In genomic region chr20:18678599-18678998, GRCh38 we compare ENCODE assay signal across 26 cellular contexts.
DNase-seq lines count a peak whose midpoint lies in the region; ATAC-seq, FAIRE-seq and TF ChIP-seq lines count a peak whose summit lies in the region.
"Had no signal": no experiment of that assay in that cellular context is flagged by ENCODE, and none has a peak within 500 bp of the region (broad histone marks: within the 10 kb centered on the region; RNA-seq: fewer than 3 reads in every experiment).

No MANE protein-coding gene starts in this region.

- H3K18ac ChIP-seq in H9 (ENCODE audit: insufficient read length, low read depth, low read length) (peak overlapping the region; percentile 72), H1 (ENCODE audit: extremely low read depth, low read length) (no peak overlapping the region)

- H2AFZ ChIP-seq in H9 (ENCODE audit: low read length) (no peak overlapping the region), OCI-LY1 (ENCODE audit: low read length) (no peak overlapping the region), H1 (ENCODE audit: low read length) (no peak overlapping the region)

- WGBS in H9 (ENCODE audit: extremely low coverage, insufficient read length, low lambda C conversion rate) = no CpG with 5 or more reads among the region's 5 CpGs
- 62% methylated on average over 5 of the region's 5 CpGs; no CpG with 5 or more reads in 1 of the 2 experiments for WGBS in H1 (ENCODE audit: extremely low coverage in 1 of 2, insufficient coverage in 1 of 2, insufficient read length in 1 of 2, insufficient replicate concordance in 2 of 2, low coverage in 1 of 2, low lambda C conversion rate in 2 of 2, missing lambda C conversion rate in 1 of 2), 2 experiments

- H4K8ac ChIP-seq in H9 (replicated peaks; ENCODE audit: insufficient read length, low read depth, low read length) (no peak overlapping the region), H1 (ENCODE audit: extremely low read depth, insufficient read depth, low read length) (no peak overlapping the region)

- H3K56ac ChIP-seq in H9 (ENCODE audit: insufficient read length, low read depth, low read length) (no peak overlapping the region), H1 (replicated peaks; ENCODE audit: insufficient read length, low read depth, low read length) (no peak overlapping the region)

- no peaks in the 10 kb centered on the region; the same call in 1 of the 2 replicates for H3K27me3 Mint-ChIP-seq in H9 (ENCODE audit: low read depth)
- no peaks in the 10 kb centered on the region for H3K27me3 Mint-ChIP-seq in stimulated activated memory B cell treated with anti-CD40 and anti-IgM and Interleukin-4, amounts not matched to agents 10 μg/mL and 1 μg/mL and 100 μg/mL, for 72 hours
- H3K27me3 Mint-ChIP-seq: activated CD8-positive, alpha-beta T cell treated with anti-CD3 and anti-CD28 coated beads for 36 hours; activated naive CD4-positive, alpha-beta T cell treated with anti-CD3 and anti-CD28 coated beads, Interleukin-2, amount 10 ng/mL, durations not matched to agents 7 days and 5 days; effector memory CD8-positive, alpha-beta T cell; progenitor cell of endocrine pancreas; stimulated activated naive CD8-positive, alpha-beta T cell treated with anti-CD3 and anti-CD28 coated beads, Interleukin-15, Interleukin-2, amounts not matched to agents 100 ng/mL and 50 ng/mL, for 24 hours had no signal

- H3K23ac ChIP-seq in H9 (ENCODE audit: insufficient read length, low read depth, low read length) (no peak overlapping the region), H1 (ENCODE audit: insufficient read length) (no peak overlapping the region)

- ATAC-seq in stimulated activated memory B cell treated with anti-CD40 and anti-IgM and Interleukin-4, amounts not matched to agents 10 μg/mL and 1 μg/mL and 100 μg/mL, for 72 hours = peak; percentile 69
- ATAC-seq in GM19351 (IDR thresholded peaks at IDR 0.05; ENCODE audit: unreplicated experiment) = no peak
- ATAC-seq: activated CD8-positive, alpha-beta T cell treated with anti-CD3 and anti-CD28 coated beads for 36 hours; activated T-cell treated with anti-CD3 and anti-CD28 coated beads, Interleukin-2, amount 50 U/mL, for 4 hours; effector memory CD8-positive, alpha-beta T cell; gastroesophageal sphincter; Panc1 had no signal

- H3K9ac ChIP-seq in H9 (ENCODE audit: extremely low read depth, insufficient read length, low read length) = no peak overlapping the region
- H3K9ac ChIP-seq in OCI-LY1 (ENCODE audit: low read length) = no peak overlapping the region
- H3K9ac ChIP-seq in H1 (replicated peaks in 1 of 4; ENCODE audit: extremely low read depth in 1 of 4, low read depth in 3 of 4, low read length in 3 of 4) = no peak overlapping the region

- H2BK12ac ChIP-seq in H9 (ENCODE audit: insufficient read length, low read depth, low read length) (no peak overlapping the region), H1 (ENCODE audit: low read depth, low read length) (no peak overlapping the region)

- no peak for TF ChIP-seq RAD21 in H1 (IDR thresholded peaks at IDR 0.05 in 1 of 2, conservative IDR thresholded peaks at IDR 0.05 in 1 of 2; ENCODE audit: low read depth in 2 of 2, low read length in 2 of 2)

- H3K27ac ChIP-seq in H9 (ENCODE audit: insufficient read length, low read depth, low read length) (no peak overlapping the region), OCI-LY1 (ENCODE audit: low read depth, low read length, poor library complexity, severe bottlenecking) (peak overlapping the region; percentile 35), H1 (ENCODE audit: low read depth, low read length) (no peak overlapping the region)
- H3K27ac ChIP-seq: esophagus muscularis mucosa, gastroesophageal sphincter, HL-60, SJCRH30, transverse colon had no signal

- TF ChIP-seq CTCF in H9 (conservative IDR thresholded peaks at IDR 0.05) (no peak), OCI-LY1 (IDR thresholded peaks at IDR 0.05; ENCODE audit: low read length) (no peak), H1 (IDR thresholded peaks at IDR 0.05; ENCODE audit: control extremely low read depth in 1 of 3, insufficient read depth in 1 of 3, low read depth in 1 of 3, low read length in 3 of 3) (no peak)

- H3K14ac ChIP-seq in H9 (ENCODE audit: insufficient read depth, low read length) = peak overlapping the region; percentile 62; the same call in 1 of the 2 replicates
- H3K14ac ChIP-seq in H1 (ENCODE audit: insufficient read length) = no peak overlapping the region

- H2BK5ac ChIP-seq in H9 (ENCODE audit: insufficient read length, low read length) = no peak overlapping the region
- H2BK5ac ChIP-seq in H1 (ENCODE audit: low read depth, low read length) = no peak overlapping the region

- H3T11ph ChIP-seq in H9 (ENCODE audit: low read length) = no peak overlapping the region

- H3K27me3 ChIP-seq in H9 (ENCODE audit: insufficient read depth, low read length) (no peaks in the 10 kb centered on the region), OCI-LY1 (ENCODE audit: insufficient read depth, low read length) (no peaks in the 10 kb centered on the region), H1 (replicated peaks in 1 of 4; ENCODE audit: control insufficient read depth in 3 of 4, extremely low read depth in 1 of 4, insufficient read depth in 3 of 4, low read length in 3 of 4) (no peaks in the 10 kb centered on the region)
- H3K27me3 ChIP-seq: esophagus muscularis mucosa, gastroesophageal sphincter, MG63, SJCRH30, transverse colon had no signal

- H3K79me1 ChIP-seq in H9 (ENCODE audit: insufficient read depth, low read depth, low read length, poor library complexity, severe bottlenecking) (no peaks in the 10 kb centered on the region), H1 (ENCODE audit: low read depth, low read length) (no peaks in the 10 kb centered on the region; the same call in 1 of the 2 replicates)

- H3K27ac Mint-ChIP-seq in H9 = peak overlapping the region in 2 of 3 experiments; percentile 75 to 94; a peak in 4 of 7 replicates
- H3K27ac Mint-ChIP-seq in stimulated activated memory B cell treated with anti-CD40 and anti-IgM and Interleukin-4, amounts not matched to agents 10 μg/mL and 1 μg/mL and 100 μg/mL, for 72 hours = peak overlapping the region; percentile 77
- H3K27ac Mint-ChIP-seq: activated CD8-positive, alpha-beta T cell treated with anti-CD3 and anti-CD28 coated beads for 36 hours; activated naive CD4-positive, alpha-beta T cell treated with anti-CD3 and anti-CD28 coated beads, Interleukin-2, amount 10 ng/mL, durations not matched to agents 7 days and 5 days; progenitor cell of endocrine pancreas; T-helper 1 cell treated with Interleukin-12 subunit alpha and Interleukin-12 subunit beta and Interleukin-4 antibody, amounts not matched to agents 30 μg/mL and 1 μg/mL, for 36 hours had no signal

- H3K4me1 ChIP-seq in H9 (ENCODE audit: insufficient read depth, low read length) (peaks cover 9% of the 10 kb centered on the region), OCI-LY1 (ENCODE audit: insufficient read depth, low read length, severe bottlenecking) (peaks cover 16% of the 10 kb centered on the region), H1 (replicated peaks in 1 of 4; ENCODE audit: control insufficient read depth in 3 of 4, insufficient read depth in 4 of 4, low read length in 3 of 4) (peaks cover 4 to 10% (median 8%) of the 10 kb centered on the region in 4 experiments; a peak in 6 of 7 replicates)
- H3K4me1 ChIP-seq: esophagus muscularis mucosa, gastroesophageal sphincter, SJCRH30, transverse colon had no signal

- H3K4me3 Mint-ChIP-seq in H9 = no peak overlapping the region
- no peak overlapping the region for H3K4me3 Mint-ChIP-seq in stimulated activated memory B cell treated with anti-CD40 and anti-IgM and Interleukin-4, amounts not matched to agents 10 μg/mL and 1 μg/mL and 100 μg/mL, for 72 hours
- H3K4me3 Mint-ChIP-seq: activated CD8-positive, alpha-beta T cell treated with anti-CD3 and anti-CD28 coated beads for 36 hours; activated naive CD4-positive, alpha-beta T cell treated with anti-CD3 and anti-CD28 coated beads, Interleukin-2, amount 10 ng/mL, durations not matched to agents 7 days and 5 days; activated T-cell treated with anti-CD3 and anti-CD28 coated beads, Interleukin-2, amount 50 U/mL, for 4 hours; effector memory CD8-positive, alpha-beta T cell; stimulated activated naive CD8-positive, alpha-beta T cell treated with anti-CD3 and anti-CD28 coated beads, Interleukin-15, Interleukin-2, amounts not matched to agents 100 ng/mL and 50 ng/mL, for 24 hours; T-helper 1 cell treated with Interleukin-12 subunit alpha and Interleukin-12 subunit beta and Interleukin-4 antibody, amounts not matched to agents 30 μg/mL and 1 μg/mL, for 36 hours had no signal

- no peak overlapping the region for H4K5ac ChIP-seq in H9 (ENCODE audit: insufficient read length, low read depth, low read length)
- H4K5ac ChIP-seq in H1 (ENCODE audit: insufficient read length, low read depth, low read length) = no peak overlapping the region

- H3K4ac ChIP-seq in H9 (ENCODE audit: low read depth, low read length) = no peak overlapping the region
- H3K4ac ChIP-seq in H1 (replicated peaks; ENCODE audit: insufficient read length, low read depth, low read length) = no peak overlapping the region

- H3F3A ChIP-seq in OCI-LY1 (ENCODE audit: insufficient read depth, low read length) = no peaks in the 10 kb centered on the region

- no peak overlapping the region for H2AK5ac ChIP-seq in H9 (ENCODE audit: insufficient read length, low read length)
- no peak overlapping the region for H2AK5ac ChIP-seq in H1 (ENCODE audit: low read depth, low read length)

- no peaks in the 10 kb centered on the region for H3K9me2 ChIP-seq in OCI-LY1 (ENCODE audit: low read depth, low read length)

- H2BK120ac ChIP-seq in H9 (ENCODE audit: low read depth, low read length, poor library complexity, severe bottlenecking) = no peak overlapping the region
- H2BK120ac ChIP-seq in H1 (replicated peaks; ENCODE audit: low read depth, low read length) = no peak overlapping the region

- CTCF ChIA-PET in H1 (lab: Charles Lee; ENCODE audit: partially characterized antibody) = interaction anchor here (0.8 to 1.3 kb wide), 2 partner anchors 10 to 66 kb away, joined by 3 to 4 read pairs; no protein-coding TSS in a partner anchor

- H3K36me3 ChIP-seq in OCI-LY1 (ENCODE audit: insufficient read depth, low read length) = no peaks in the 10 kb centered on the region
- H3K36me3 ChIP-seq in H1 (ENCODE audit: control insufficient read depth in 2 of 4, insufficient read depth in 4 of 4, low read length in 3 of 4) = no peaks in the 10 kb centered on the region
- H3K36me3 ChIP-seq: esophagus muscularis mucosa, gastroesophageal sphincter, MG63, SJCRH30, transverse colon had no signal

- H4K20me1 ChIP-seq in H9 (ENCODE audit: control insufficient read depth, insufficient read depth, insufficient read length) (no peaks in the 10 kb centered on the region), OCI-LY1 (ENCODE audit: insufficient read depth, low read length) (no peaks in the 10 kb centered on the region), H1 (replicated peaks in 1 of 2; ENCODE audit: control insufficient read depth in 1 of 2, insufficient read depth in 2 of 2, low read length in 2 of 2) (peaks cover 0 to 2% of the 10 kb centered on the region in 2 experiments)

- DNase-seq in H9 (no peak), H1 (ENCODE audit: low read depth in 1 of 2, low spot score in 2 of 2) (no peak), cerebellum (ENCODE audit: low spot score) (no peak), SKM-1 (lab: John Stamatoyannopoulos, UW; ENCODE audit: unreplicated experiment) (no peak)
- DNase-seq: activated CD4-positive, CD25-positive, alpha-beta regulatory T cell; activated CD8-positive, alpha-beta T cell treated with anti-CD3 and anti-CD28 coated beads for 36 hours; activated naive CD4-positive, alpha-beta T cell treated with anti-CD3 and anti-CD28 coated beads, Interleukin-2, amount 10 ng/mL, durations not matched to agents 7 days and 5 days; activated T-cell treated with anti-CD3 and anti-CD28 coated beads, Interleukin-2, amount 50 U/mL, for 4 hours; aorta; effector memory CD8-positive, alpha-beta T cell; kidney glomerular epithelial cell; MG63; NCI-H1694; SJCRH30; stimulated activated CD4-positive, alpha-beta T cell treated with anti-CD3 and anti-CD28 coated beads, Interleukin-2, amount 100 ng/mL, for 24 hours; transverse colon had no signal

- peaks cover 25 to 27% of the 10 kb centered on the region in 2 experiments for H3K4me1 Mint-ChIP-seq in H9
- peaks cover 49% of the 10 kb centered on the region for H3K4me1 Mint-ChIP-seq in stimulated activated memory B cell treated with anti-CD40 and anti-IgM and Interleukin-4, amounts not matched to agents 10 μg/mL and 1 μg/mL and 100 μg/mL, for 72 hours

- H2BK20ac ChIP-seq in H9 (ENCODE audit: low read depth, low read length, poor library complexity, severe bottlenecking) (peak overlapping the region; percentile 50), H1 (ENCODE audit: low read length) (no peak overlapping the region)

- no peak for FAIRE-seq in H1 (lab: Jason Lieb, UNC)

- H3K4me3 ChIP-seq in OCI-LY1 (ENCODE audit: low read depth, low read length, poor library complexity, severe bottlenecking) (no peak overlapping the region), H1 (ENCODE audit: extremely low read depth in 1 of 4, insufficient read depth in 2 of 4, low read depth in 3 of 4, low read length in 4 of 4) (no peak overlapping the region)
- H3K4me3 ChIP-seq: esophagus muscularis mucosa, gastroesophageal sphincter, MG63, SJCRH30, transverse colon had no signal

- H3K23me2 ChIP-seq in H9 (ENCODE audit: insufficient read length, low read depth, low read length, poor library complexity, severe bottlenecking) (no peaks in the 10 kb centered on the region), H1 (ENCODE audit: low read depth, low read length) (no peaks in the 10 kb centered on the region)

- H2BK15ac ChIP-seq in H9 (ENCODE audit: low read depth, low read length) (no peak overlapping the region), H1 (ENCODE audit: low read length) (no peak overlapping the region)

- H3K9me3 Mint-ChIP-seq in H9 = no peaks in the 10 kb centered on the region
- H3K9me3 Mint-ChIP-seq in stimulated activated memory B cell treated with anti-CD40 and anti-IgM and Interleukin-4, amounts not matched to agents 10 μg/mL and 1 μg/mL and 100 μg/mL, for 72 hours = no peaks in the 10 kb centered on the region
- H3K9me3 Mint-ChIP-seq: activated CD8-positive, alpha-beta T cell treated with anti-CD3 and anti-CD28 coated beads for 36 hours; activated naive CD4-positive, alpha-beta T cell treated with anti-CD3 and anti-CD28 coated beads, Interleukin-2, amount 10 ng/mL, durations not matched to agents 7 days and 5 days; activated T-cell treated with anti-CD3 and anti-CD28 coated beads, Interleukin-2, amount 50 U/mL, for 4 hours; effector memory CD8-positive, alpha-beta T cell; stimulated activated naive CD8-positive, alpha-beta T cell treated with anti-CD3 and anti-CD28 coated beads, Interleukin-15, Interleukin-2, amounts not matched to agents 100 ng/mL and 50 ng/mL, for 24 hours; T-helper 1 cell treated with Interleukin-12 subunit alpha and Interleukin-12 subunit beta and Interleukin-4 antibody, amounts not matched to agents 30 μg/mL and 1 μg/mL, for 36 hours had no signal

- TF ChIP-seq EP300 in H1 (IDR thresholded peaks at IDR 0.05; ENCODE audit: borderline replicate concordance in 1 of 2, low read depth in 2 of 2, low read length in 2 of 2) = no peak

- H4K91ac ChIP-seq in H9 (ENCODE audit: insufficient read length, low read depth, low read length) (no peak overlapping the region), H1 (replicated peaks; ENCODE audit: insufficient read length, low read length) (no peak overlapping the region)

- POLR2A ChIA-PET in H1 (lab: Charles Lee; ENCODE audit: partially characterized antibody) = interaction anchor here (1.0 kb wide), 1 partner anchor 15 kb away, joined by 3 read pairs; no protein-coding TSS in a partner anchor

- no peaks in the 10 kb centered on the region for H3K79me2 ChIP-seq in H9 (ENCODE audit: insufficient read depth, low read length)
- no peaks in the 10 kb centered on the region for H3K79me2 ChIP-seq in OCI-LY1 (ENCODE audit: insufficient read depth, low read length)
- 0 out of 4 replicates have a peak, but pooled peaks cover 0 to 3% of the 10 kb centered on the region in 2 experiments for H3K79me2 ChIP-seq in H1 (ENCODE audit: control insufficient read depth in 1 of 2, insufficient read depth in 2 of 2, low read length in 2 of 2)

- H3K9me3 ChIP-seq in H9 (ENCODE audit: control insufficient read depth, low read depth, low read length) (no peaks in the 10 kb centered on the region), OCI-LY1 (ENCODE audit: low read length) (no peaks in the 10 kb centered on the region), H1 (ENCODE audit: insufficient read depth in 2 of 2, low read depth in 1 of 2, low read length in 1 of 2) (no peaks in the 10 kb centered on the region)
- H3K9me3 ChIP-seq: esophagus muscularis mucosa, gastroesophageal sphincter, MG63, SJCRH30, transverse colon had no signal

- H3K4me2 ChIP-seq in H9 (ENCODE audit: insufficient read depth, insufficient read length, low read length) (no peak overlapping the region), OCI-LY1 (ENCODE audit: low read length) (peak overlapping the region; percentile 2; the same call in 1 of the 2 replicates), H1 (ENCODE audit: insufficient read depth in 1 of 2, low read depth in 2 of 2, low read length in 2 of 2) (peak overlapping the region; percentile 5 to 44; a peak in 3 of 4 replicates)

- H3K36me3 Mint-ChIP-seq in H9 (ENCODE audit: insufficient read depth in 1 of 3, low read depth in 3 of 3) = no peaks in the 10 kb centered on the region; a peak in 2 of 7 replicates
- peaks cover 18% of the 10 kb centered on the region for H3K36me3 Mint-ChIP-seq in stimulated activated memory B cell treated with anti-CD40 and anti-IgM and Interleukin-4, amounts not matched to agents 10 μg/mL and 1 μg/mL and 100 μg/mL, for 72 hours
- H3K36me3 Mint-ChIP-seq: activated naive CD4-positive, alpha-beta T cell treated with anti-CD3 and anti-CD28 coated beads, Interleukin-2, amount 10 ng/mL, durations not matched to agents 7 days and 5 days had no signal

- TF ChIP-seq POLR2A in H1 (IDR thresholded peaks at IDR 0.05; ENCODE audit: control extremely low read depth in 1 of 2, low read depth in 2 of 2, low read length in 2 of 2) = no peak
